In genomic region chr12:15205341-15206010, GRCh38 we compare ENCODE assay signal across 18 cellular contexts. TPM values are rescaled to one million over a fixed set of nuclear protein-coding genes. Genes with fewer than 3 reads are reported as not detected.
DNase-seq lines count a peak whose midpoint lies in the region; ATAC-seq and TF ChIP-seq lines count a peak whose summit lies in the region.
"Had no signal": no experiment of that assay in that cellular context is flagged by ENCODE, and none has a peak within 500 bp of the region (broad histone marks: within the 10 kb centered on the region; RNA-seq: fewer than 3 reads in every experiment).

No MANE protein-coding gene starts in this region.

- no TSS peak for BruUV-seq in A673 (replicated peaks; lab: Mats Ljungman, UMichigan)

- no peaks in the 10 kb centered on the region for H3K36me3 ChIP-seq in esophagus squamous epithelium
- H3K36me3 ChIP-seq in lower lobe of right lung, result no peaks in the 10 kb centered on the region
- H3K36me3 ChIP-seq in stomach, result no peaks in the 10 kb centered on the region
- no peaks in the 10 kb centered on the region for H3K36me3 ChIP-seq in A673 (ENCODE audit: insufficient read depth, low read length, poor library complexity, severe bottlenecking)
- H3K36me3 ChIP-seq: SJSA1 had no signal

- TF ChIP-seq EP300 in stomach (IDR thresholded peaks at IDR 0.05), result no peak

- H3K27ac Mint-ChIP-seq in activated CD8-positive, alpha-beta memory T cell treated with anti-CD3 and anti-CD28 coated beads, Interleukin-2, amount 10 ng/mL, durations not matched to agents 7 days and 5 days, result no peak overlapping the region
- H3K27ac Mint-ChIP-seq: activated naive CD8-positive, alpha-beta T cell treated with anti-CD3 and anti-CD28 coated beads, Interleukin-2, amount 50 U/mL, for 24 hours had no signal

- TF ChIP-seq POLR2A in esophagus squamous epithelium (IDR thresholded peaks at IDR 0.05), result no peak
- TF ChIP-seq POLR2A in stomach (IDR thresholded peaks at IDR 0.05), result no peak

- no peaks in the 10 kb centered on the region for H3K4me1 Mint-ChIP-seq in activated CD8-positive, alpha-beta memory T cell treated with anti-CD3 and anti-CD28 coated beads, Interleukin-2, amount 10 ng/mL, durations not matched to agents 7 days and 5 days
- H3K4me1 Mint-ChIP-seq: activated naive CD8-positive, alpha-beta T cell treated with anti-CD3 and anti-CD28 coated beads, Interleukin-2, amount 50 U/mL, for 24 hours; neural crest cell had no signal

- no peak for ATAC-seq in lower lobe of right lung
- ATAC-seq in activated CD8-positive, alpha-beta memory T cell treated with anti-CD3 and anti-CD28 coated beads, Interleukin-2, amount 10 ng/mL, durations not matched to agents 7 days and 5 days, result no peak
- ATAC-seq: activated naive CD8-positive, alpha-beta T cell treated with anti-CD3 and anti-CD28 coated beads, Interleukin-2, amount 50 U/mL, for 24 hours had no signal

- peak overlapping the region in 3 of 4 donors; percentile 62 to 67 (median 63) for H3K27ac ChIP-seq in esophagus squamous epithelium
- peak overlapping the region; percentile 19 for H3K27ac ChIP-seq in lower lobe of right lung
- H3K27ac ChIP-seq in stomach, result peak overlapping the region in 4 of 5 donors; percentile 41 to 75 (median 63)
- H3K27ac ChIP-seq in A673 (ENCODE audit: low read depth, low read length, poor library complexity, severe bottlenecking), result no peak overlapping the region
- H3K27ac ChIP-seq: SJSA1 had no signal

- DNase-seq in HCEC 1CT (peak; percentile 84), esophagus squamous epithelium (lab: John Stamatoyannopoulos, UW) (no peak), lower lobe of right lung (no peak), stomach (no peak), GM03348 (ENCODE audit: low spot score) (no peak), A673 (ENCODE audit: low spot score) (no peak), AG20443 (ENCODE audit: low spot score) (no peak)
- no peak for DNase-seq in activated CD8-positive, alpha-beta memory T cell treated with anti-CD3 and anti-CD28 coated beads, Interleukin-2, amount 10 ng/mL, durations not matched to agents 7 days and 5 days
- DNase-seq: activated naive CD8-positive, alpha-beta T cell treated with anti-CD3 and anti-CD28 coated beads, Interleukin-2, amount 50 U/mL, for 24 hours; C1 segment of cervical spinal cord; foreskin melanocyte; NCI-H2081; NCI-H526 treated with DMSO at 0.1 percent for 48 hours had no signal

- peaks cover 0 to 56% (median 16%) of the 10 kb centered on the region in 3 donors for H3K4me1 ChIP-seq in esophagus squamous epithelium
- no peaks in the 10 kb centered on the region for H3K4me1 ChIP-seq in lower lobe of right lung
- peaks cover 0 to 29% (median 13%) of the 10 kb centered on the region in 4 donors for H3K4me1 ChIP-seq in stomach
- no peaks in the 10 kb centered on the region for H3K4me1 ChIP-seq in A673 (ENCODE audit: insufficient read depth, low read length, poor library complexity, severe bottlenecking)
- H3K4me1 ChIP-seq: SJSA1 had no signal

- POLR2A ChIA-PET in A673 (lab: Charles Lee; ENCODE audit: low non-redundant PET), result no interaction called here

- TF ChIP-seq CTCF in esophagus squamous epithelium (IDR thresholded peaks at IDR 0.05) (no peak), lower lobe of right lung (IDR thresholded peaks at IDR 0.05) (no peak), stomach (IDR thresholded peaks at IDR 0.05) (no peak), A673 (conservative IDR thresholded peaks at IDR 0.05; ENCODE audit: low read depth, low read length) (no peak)

- CTCF ChIA-PET in activated CD8-positive, alpha-beta memory T cell treated with anti-CD3 and anti-CD28 coated beads, Interleukin-2, amount 10 ng/mL, durations not matched to agents 7 days and 5 days (lab: Charles Lee), result interaction anchor here (2.3 kb wide), 1 partner anchor 16 kb away, joined by 8 read pairs; the partner anchor contains the start of gene RERG
- CTCF ChIA-PET in A673 (lab: Charles Lee), result no interaction called here

- H3K27me3 Mint-ChIP-seq in activated CD8-positive, alpha-beta memory T cell treated with anti-CD3 and anti-CD28 coated beads, Interleukin-2, amount 10 ng/mL, durations not matched to agents 7 days and 5 days, result peaks cover 25% of the 10 kb centered on the region

- no peaks in the 10 kb centered on the region for H3K36me3 Mint-ChIP-seq in activated CD8-positive, alpha-beta memory T cell treated with anti-CD3 and anti-CD28 coated beads, Interleukin-2, amount 10 ng/mL, durations not matched to agents 7 days and 5 days

- no peak overlapping the region for H3K4me3 Mint-ChIP-seq in activated CD8-positive, alpha-beta memory T cell treated with anti-CD3 and anti-CD28 coated beads, Interleukin-2, amount 10 ng/mL, durations not matched to agents 7 days and 5 days
- H3K4me3 Mint-ChIP-seq: activated naive CD8-positive, alpha-beta T cell treated with anti-CD3 and anti-CD28 coated beads, Interleukin-2, amount 50 U/mL, for 24 hours; neural crest cell had no signal

- no peaks in the 10 kb centered on the region for H3K9me3 Mint-ChIP-seq in activated CD8-positive, alpha-beta memory T cell treated with anti-CD3 and anti-CD28 coated beads, Interleukin-2, amount 10 ng/mL, durations not matched to agents 7 days and 5 days (ENCODE audit: low read depth)
- H3K9me3 Mint-ChIP-seq: activated naive CD8-positive, alpha-beta T cell treated with anti-CD3 and anti-CD28 coated beads, Interleukin-2, amount 50 U/mL, for 24 hours had no signal

- H3K9me3 ChIP-seq in esophagus squamous epithelium (no peaks in the 10 kb centered on the region), lower lobe of right lung (no peaks in the 10 kb centered on the region), stomach (no peaks in the 10 kb centered on the region), A673 (ENCODE audit: low read depth, low read length, poor library complexity, severe bottlenecking) (peaks cover 5% of the 10 kb centered on the region)
- H3K9me3 ChIP-seq: SJSA1 had no signal

- intact Hi-C loops in esophagus squamous epithelium (cut with DNase I), result no loop called here
- intact Hi-C loops in lower lobe of right lung (cut with DNase I), result no loop called here
- intact Hi-C loops in stomach (cut with DNase I; ENCODE audit: low total_unique reads), result no loop called here
- intact Hi-C loops in A673 (cut with micrococcal nuclease; ENCODE audit: unreplicated experiment), result no loop called here

- no peak overlapping the region for H3K4me3 ChIP-seq in esophagus squamous epithelium
- H3K4me3 ChIP-seq in lower lobe of right lung, result no peak overlapping the region
- H3K4me3 ChIP-seq in stomach, result no peak overlapping the region
- H3K4me3 ChIP-seq in A673 (ENCODE audit: low read depth, low read length, poor library complexity, severe bottlenecking), result no peak overlapping the region
- H3K4me3 ChIP-seq: lung, SJSA1 had no signal

- no peaks in the 10 kb centered on the region for H3K27me3 ChIP-seq in esophagus squamous epithelium
- no peaks in the 10 kb centered on the region for H3K27me3 ChIP-seq in lower lobe of right lung (ENCODE audit: low read depth)
- H3K27me3 ChIP-seq in stomach, result no peaks in the 10 kb centered on the region
- H3K27me3 ChIP-seq in A673 (replicated peaks; ENCODE audit: insufficient read depth, low read depth, low read length, poor library complexity), result no peaks in the 10 kb centered on the region
- H3K27me3 ChIP-seq: SJSA1 had no signal

- 66 to 73% methylated on average over 8 of the region's 8 CpGs for WGBS in esophagus squamous epithelium, 2 donors
- 65 to 87% (median 83%) methylated on average over 8 of the region's 8 CpGs for WGBS in stomach, 5 donors

RNA-seq across cellular contexts. Expression of gene RERG, which starts 15.7 kb away (rescaled TPM):
- total RNA-seq in esophagus squamous epithelium, result 10 to 100 TPM in 2 of 4 donors, 1 to 10 TPM in 2; 1.4 to 15.1 (median 7.0) TPM
- total RNA-seq in lower lobe of right lung, result 9.0 TPM
- total RNA-seq in stomach, result 10 to 100 TPM in 4 of 5 donors, not detected in 1; 20.3 to 48.7 (median 34.5) TPM
- polyA plus RNA-seq in stomach, result 1 to 10 TPM; 3.1 to 5.2 (median 3.7) TPM
- total RNA-seq in activated CD8-positive, alpha-beta memory T cell treated with anti-CD3 and anti-CD28 coated beads, Interleukin-2, amount 10 ng/mL, durations not matched to agents 7 days and 5 days, result not detected
- total RNA-seq in A673 (2021), result 0.35 TPM in 1 of 2 replicates, not detected in the other
- total RNA-seq: activated CD8-positive, alpha-beta memory T cell treated with anti-CD3 and anti-CD28 coated beads for 36 hours; SJSA1; T-helper 2 cell treated with Interferon-gamma antibody and Interleukin-4, amounts not matched to agents 100 ng/mL and 5 ng/mL, for 36 hours had no signal
